ENCODE assay signal across 13 cellular contexts in the genomic region with DNA sequence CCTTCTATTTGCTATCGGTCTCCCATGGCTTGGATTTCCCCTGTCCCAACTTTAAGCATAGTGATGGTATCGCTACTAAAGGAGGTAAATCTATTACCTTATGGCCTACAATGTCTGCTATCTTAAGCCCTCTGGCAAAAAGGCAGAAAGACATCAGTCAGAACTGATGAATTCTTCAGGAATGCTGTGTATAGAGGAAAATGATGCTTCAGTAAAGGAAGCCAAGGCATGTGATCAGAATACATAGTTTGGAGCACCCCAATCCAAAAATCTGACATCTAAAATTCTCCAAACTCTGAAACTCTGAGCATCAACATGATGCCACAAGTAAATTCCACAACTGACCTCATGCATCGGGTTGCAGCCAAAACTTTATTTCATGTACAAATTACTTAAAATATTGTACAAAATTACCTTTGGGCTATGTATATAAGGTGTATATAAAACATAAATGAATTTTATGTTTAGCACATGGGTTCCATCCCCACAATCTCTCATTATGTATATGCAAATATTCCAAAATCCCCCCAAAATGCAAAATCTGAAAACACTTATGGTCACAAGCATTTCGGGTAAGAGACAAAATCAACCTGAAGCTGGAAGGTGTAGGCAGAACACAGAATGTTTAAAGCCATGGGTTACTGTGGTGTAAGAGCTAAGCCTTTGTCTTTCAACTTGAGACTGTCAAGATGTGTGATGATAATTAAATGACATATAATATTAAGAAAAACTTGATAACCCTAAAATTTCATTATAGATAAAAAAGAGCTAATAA.
A peak's percentile ranks its signal among the peaks of the same experiment; 100 is the strongest.
DNase-seq lines count a peak whose midpoint lies in the region; ATAC-seq and TF ChIP-seq lines count a peak whose summit lies in the region.
"Had no signal": no experiment of that assay in that cellular context is flagged by ENCODE, and none has a peak within 500 bp of the region (broad histone marks: within the 10 kb centered on the region; RNA-seq: fewer than 3 reads in every experiment).

No MANE protein-coding gene starts in this region.

- peaks cover 35% of the 10 kb centered on the region for H3K4me1 Mint-ChIP-seq in MCF 10A (ENCODE audit: insufficient read depth, unreplicated experiment)

- H3K36me3 ChIP-seq in breast epithelium (no peaks in the 10 kb centered on the region), RWPE2 (ENCODE audit: low read depth) (peaks cover 4% of the 10 kb centered on the region; the same call in 1 of the 2 replicates), upper lobe of right lung (no peaks in the 10 kb centered on the region)

- no peak for TF ChIP-seq POLR2A in breast epithelium (IDR thresholded peaks at IDR 0.05)

- peak; percentile 89 for ATAC-seq in RWPE2 (ENCODE audit: low read depth)
- ATAC-seq in upper lobe of right lung: no peak
- ATAC-seq in left colon: no peak
- ATAC-seq: right cardiac atrium had no signal

- no peak for TF ChIP-seq CTCF in MCF 10A (IDR thresholded peaks at IDR 0.05; ENCODE audit: unreplicated experiment)
- TF ChIP-seq CTCF in breast epithelium (IDR thresholded peaks at IDR 0.05): no peak
- no peak for TF ChIP-seq CTCF in RWPE2 (IDR thresholded peaks at IDR 0.05; ENCODE audit: poor library complexity, severe bottlenecking)
- no peak for TF ChIP-seq CTCF in fibroblast of mammary gland (conservative IDR thresholded peaks at IDR 0.05; ENCODE audit: control insufficient read depth, insufficient read depth, low read depth, low read length)
- TF ChIP-seq CTCF in upper lobe of right lung (IDR thresholded peaks at IDR 0.05): no peak

- peaks cover 0 to 15% of the 10 kb centered on the region in 2 donors for H3K4me1 ChIP-seq in breast epithelium
- H3K4me1 ChIP-seq in RWPE2 (ENCODE audit: insufficient read depth, poor library complexity, severe bottlenecking): peaks cover 62% of the 10 kb centered on the region
- H3K4me1 ChIP-seq in upper lobe of right lung: peaks cover 37% of the 10 kb centered on the region

- intact Hi-C loops in MCF 10A (cut with micrococcal nuclease): no loop called here
- intact Hi-C loops in breast epithelium (cut with DNase I; ENCODE audit: low total_unique reads): no loop called here
- intact Hi-C loops in upper lobe of right lung (cut with DNase I): no loop called here
- intact Hi-C loops in left colon (cut with DNase I, micrococcal nuclease): no loop called here

- POLR2A ChIA-PET in MCF 10A (lab: Yijun Ruan, JAX): interaction anchor here (1.0 to 7.5 kb wide), 5 partner anchors 8 to 65 kb away, joined by 4 to 60 read pairs (median 5); partner anchors contain the start of gene CUL3

- BruUV-seq in MCF 10A (replicated peaks; lab: Mats Ljungman, UMichigan): no TSS peak

- H3K36me3 Mint-ChIP-seq in MCF 10A (ENCODE audit: insufficient read depth, unreplicated experiment): peaks cover 13% of the 10 kb centered on the region

- no peak overlapping the region for H3K4me3 Mint-ChIP-seq in MCF 10A (ENCODE audit: unreplicated experiment)
- H3K4me3 Mint-ChIP-seq: central memory CD8-positive, alpha-beta T cell had no signal

- CTCF ChIA-PET in MCF 10A (lab: Yijun Ruan, JAX): interaction anchor here (0.6 to 1.0 kb wide), 3 partner anchors 16 to 274 kb away, joined by 3 to 4 read pairs (median 3); no protein-coding TSS in a partner anchor

- H3K27ac Mint-ChIP-seq in MCF 10A (ENCODE audit: low read depth, unreplicated experiment): peak overlapping the region; percentile 83

- H3K27me3 ChIP-seq in breast epithelium (no peaks in the 10 kb centered on the region), RWPE2 (ENCODE audit: insufficient read depth, poor library complexity, severe bottlenecking) (no peaks in the 10 kb centered on the region), upper lobe of right lung (no peaks in the 10 kb centered on the region)

- H3K4me3 ChIP-seq in breast epithelium (no peak overlapping the region), RWPE2 (ENCODE audit: severe bottlenecking) (no peak overlapping the region), fibroblast of mammary gland (ENCODE audit: control insufficient read depth, low read depth, low read length) (no peak overlapping the region), upper lobe of right lung (no peak overlapping the region)

- no peak overlapping the region for H3K27ac ChIP-seq in breast epithelium
- peak overlapping the region; percentile 38 for H3K27ac ChIP-seq in RWPE2 (ENCODE audit: poor library complexity, severe bottlenecking)
- no peak overlapping the region for H3K27ac ChIP-seq in upper lobe of right lung

- H3K9me3 ChIP-seq in breast epithelium (no peaks in the 10 kb centered on the region), RWPE2 (ENCODE audit: severe bottlenecking) (no peaks in the 10 kb centered on the region), upper lobe of right lung (no peaks in the 10 kb centered on the region)

- no peaks in the 10 kb centered on the region for H3K27me3 Mint-ChIP-seq in MCF 10A (ENCODE audit: insufficient read depth, unreplicated experiment)
- H3K27me3 Mint-ChIP-seq: central memory CD8-positive, alpha-beta T cell had no signal

- no peaks in the 10 kb centered on the region for H3K9me3 Mint-ChIP-seq in MCF 10A (ENCODE audit: unreplicated experiment)
- H3K9me3 Mint-ChIP-seq: central memory CD8-positive, alpha-beta T cell had no signal

- peak; percentile 25 for DNase-seq in MCF 10A (ENCODE audit: unreplicated experiment)
- no peak for DNase-seq in breast epithelium (ENCODE audit: low spot score in 2 of 2)
- DNase-seq in RWPE2 (ENCODE audit: low spot score): no peak
- peak; percentile 74 for DNase-seq in fibroblast of mammary gland (ENCODE audit: low read depth)
- DNase-seq in stromal cell of bone marrow (ENCODE audit: low read depth): peak; percentile 75
- DNase-seq in cerebellum (ENCODE audit: low spot score): no peak
- no peak for DNase-seq in upper lobe of right lung
- DNase-seq in left colon: no peak
- DNase-seq: GDM1, head of caudate nucleus, NCI-H1417 treated with DMSO at 0.1 percent for 48 hours, right cardiac atrium had no signal

Comparison
In these comparisons a context has a peak if more than half of its experiments do, and no peak if none do; other contexts are left out.
1. DNase-seq: peak in MCF 10A (single experiment), fibroblast of mammary gland (single experiment) and stromal cell of bone marrow (single experiment); none in breast epithelium (0 of 2), RWPE2 (single experiment), cerebellum (single experiment), upper lobe of right lung (single experiment) and left colon (0 of 2).